Comparison of ENCODE assay signal across 28 cellular contexts in genomic region chr2:53582556-53582955, GRCh38.
"Had no signal": no experiment of that assay in that cellular context is flagged by ENCODE, and none has a peak within 500 bp of the region (broad histone marks: within the 10 kb centered on the region; RNA-seq: fewer than 3 reads in every experiment).

No MANE protein-coding gene starts in this region.

- H3K9me3 ChIP-seq: ascending aorta had no signal

- H3K27me3 ChIP-seq: ascending aorta, cardiac muscle cell had no signal

- H3K36me3 ChIP-seq: ascending aorta, cardiac muscle cell had no signal

- H3K27ac ChIP-seq: ascending aorta, cardiac muscle cell, VCaP had no signal

- DNase-seq: activated B cell treated with CpG ODN at 0.5 μM for 24 hours; activated CD4-positive, alpha-beta memory T cell treated with anti-CD3 and anti-CD28 coated beads, Interleukin-2, amount 10 ng/mL, durations not matched to agents 7 days and 5 days; activated CD4-positive, alpha-beta T cell treated with anti-CD3 and anti-CD28 coated beads for 36 hours; activated CD4-positive, alpha-beta T cell treated with anti-CD3 and anti-CD28 coated beads for 48 hours; activated CD4-positive, alpha-beta T cell treated with anti-CD3 and anti-CD28 coated beads, Interleukin-2, amount 10 ng/mL, durations not matched to agents 7 days and 5 days; activated CD4-positive, alpha-beta T cell treated with anti-CD3 and anti-CD28 coated beads, Interleukin-2, amount 50 U/mL, for 48 hours; activated CD4-positive, CD25-positive, alpha-beta regulatory T cell treated with anti-CD3 and anti-CD28 coated beads, Interleukin-2, amount 50 U/mL, for 72 hours; activated CD8-positive, alpha-beta memory T cell treated with anti-CD3 and anti-CD28 coated beads for 24 hours; activated CD8-positive, alpha-beta memory T cell treated with anti-CD3 and anti-CD28 coated beads, Interleukin-2, amount 10 ng/mL, durations not matched to agents 7 days and 5 days; activated CD8-positive, alpha-beta memory T cell treated with anti-CD3 and anti-CD28 coated beads, Interleukin-2, amount 50 U/mL, for 48 hours; activated CD8-positive, alpha-beta T cell treated with anti-CD3 and anti-CD28 coated beads, Interleukin-2, amount 10 ng/mL, durations not matched to agents 7 days and 5 days; activated effector memory CD4-positive, alpha-beta T cell treated with Interleukin-2 at 50 U/mL for 16 hours; activated gamma-delta T cell; activated naive CD4-positive, alpha-beta T cell treated with anti-CD3 and anti-CD28 coated beads, Interleukin-2, amount 10 ng/mL, durations not matched to agents 7 days and 5 days; activated naive CD4-positive, alpha-beta T cell treated with Interleukin-2 at 50 U/mL for 16 hours; activated naive CD8-positive, alpha-beta T cell treated with anti-CD3 and anti-CD28 coated beads, Interleukin-2, amount 10 ng/mL, durations not matched to agents 7 days and 5 days; activated naive CD8-positive, alpha-beta T cell treated with anti-CD3 and anti-CD28 coated beads, Interleukin-2, amount 50 U/mL, for 24 hours; activated T-cell treated with anti-CD3 and anti-CD28 coated beads, Interleukin-2, amount 50 U/mL, for 24 hours; activated T-cell treated with anti-CD3 and anti-CD28 coated beads, Interleukin-2, amount 50 U/mL, for 48 hours; amygdala; caudate nucleus; cerebellar nuclear complex; T-helper 1 cell; T-helper 2 cell; T-helper 9 cell had no signal

- H3K4me1 ChIP-seq: ascending aorta had no signal

- H3K4me3 ChIP-seq: ascending aorta, cardiac muscle cell had no signal

- ATAC-seq: activated CD4-positive, alpha-beta T cell treated with anti-CD3 and anti-CD28 coated beads for 36 hours; activated CD8-positive, alpha-beta memory T cell treated with anti-CD3 and anti-CD28 coated beads, Interleukin-2, amount 10 ng/mL, durations not matched to agents 7 days and 5 days; activated CD8-positive, alpha-beta T cell treated with anti-CD3 and anti-CD28 coated beads, Interleukin-2, amount 10 ng/mL, durations not matched to agents 7 days and 5 days; activated naive CD8-positive, alpha-beta T cell treated with anti-CD3 and anti-CD28 coated beads, Interleukin-2, amount 50 U/mL, for 24 hours had no signal
